ENCODE assay signal across 16 cellular contexts in the genomic region with DNA sequence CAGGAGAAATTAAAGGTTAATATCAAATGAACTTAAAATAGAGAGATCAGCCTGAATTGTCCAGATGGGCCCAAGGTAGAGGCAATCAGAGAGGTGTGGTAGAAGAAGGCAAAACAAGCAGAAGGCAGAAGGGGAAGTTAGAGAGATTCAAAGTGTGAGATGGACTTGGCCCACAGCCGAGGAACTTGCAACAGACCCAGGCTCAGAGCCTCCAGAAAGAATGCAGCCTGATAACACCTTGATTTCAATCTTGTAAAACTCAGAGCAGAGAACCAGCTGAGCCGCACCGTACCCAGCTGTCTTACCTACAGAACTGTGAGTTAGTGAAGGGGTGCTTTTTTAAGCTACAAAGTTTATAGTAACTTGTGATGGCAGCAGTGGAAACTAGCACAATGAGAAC.
DNase-seq lines count a peak whose midpoint lies in the region; ATAC-seq and TF ChIP-seq lines count a peak whose summit lies in the region.
"Had no signal": no experiment of that assay in that cellular context is flagged by ENCODE, and none has a peak within 500 bp of the region (broad histone marks: within the 10 kb centered on the region; RNA-seq: fewer than 3 reads in every experiment).

No MANE protein-coding gene starts in this region.

- no peak for TF ChIP-seq POLR2A in prostate gland (IDR thresholded peaks at IDR 0.05)

- TF ChIP-seq CTCF in fibroblast of the aortic adventitia (IDR thresholded peaks at IDR 0.05; ENCODE audit: insufficient read depth, low read length) (no peak), prostate gland (IDR thresholded peaks at IDR 0.05) (no peak)

- DNase-seq in Karpas-422 (peak; percentile 44), NOMO-1 treated with dmso at 0.1 percent for 144 hours (lab: John Stamatoyannopoulos, UW; ENCODE audit: unreplicated experiment) (peak; percentile 54), fibroblast of the aortic adventitia (ENCODE audit: low read depth) (peak; percentile 37), prostate gland (ENCODE audit: low spot score) (peak; percentile 56), germinal center (ENCODE audit: low spot score) (no peak)
- DNase-seq: activated naive CD8-positive, alpha-beta T cell treated with anti-CD3 and anti-CD28 coated beads for 36 hours; CD8-positive, alpha-beta memory T cell; NCI-H510A; SJCRH30 had no signal

- no peaks in the 10 kb centered on the region for H3K79me2 ChIP-seq in Karpas-422 (ENCODE audit: low read length)

- H3K9me2 ChIP-seq in Karpas-422 (replicated peaks; ENCODE audit: insufficient read depth, low read length) = no peaks in the 10 kb centered on the region; the same call in 1 of the 2 replicates

- H3K36me3 ChIP-seq in Karpas-422 (ENCODE audit: insufficient read depth, low read length) (no peaks in the 10 kb centered on the region), prostate gland (no peaks in the 10 kb centered on the region)
- H3K36me3 ChIP-seq: right atrium auricular region, SJCRH30, thoracic aorta had no signal

- intact Hi-C loops in prostate gland (cut with DNase I) = no loop called here

- no peaks in the 10 kb centered on the region for H3K9me3 ChIP-seq in Karpas-422 (ENCODE audit: low read length)
- H3K9me3 ChIP-seq in prostate gland = no peaks in the 10 kb centered on the region
- H3K9me3 ChIP-seq: right atrium auricular region, thoracic aorta had no signal

- no peak overlapping the region for H3K4me2 ChIP-seq in Karpas-422 (ENCODE audit: low read depth, low read length, poor library complexity, severe bottlenecking)

- H3K27me3 ChIP-seq in Karpas-422 (ENCODE audit: low read length) = no peaks in the 10 kb centered on the region
- no peaks in the 10 kb centered on the region for H3K27me3 ChIP-seq in prostate gland (replicated peaks; ENCODE audit: insufficient read depth)
- H3K27me3 ChIP-seq: right atrium auricular region, SJCRH30 had no signal

- ATAC-seq in SK-N-SH treated with all-trans-retinoic acid at 6 μM for 48 hours (no peak), HG02981 (IDR thresholded peaks at IDR 0.05; ENCODE audit: unreplicated experiment) (no peak)
- ATAC-seq: activated CD4-positive, CD25-positive, alpha-beta regulatory T cell treated with anti-CD3 and anti-CD28 coated beads, Interleukin-2, amount 50 U/mL, for 24 hours; K562 had no signal

- 18% methylated on average over 3 of the region's 3 CpGs for WGBS in prostate gland

- H2AFZ ChIP-seq in Karpas-422 (ENCODE audit: low read length) = no peak overlapping the region

- no peak overlapping the region for H3K4me3 ChIP-seq in Karpas-422 (ENCODE audit: low read length)
- H3K4me3 ChIP-seq in fibroblast of the aortic adventitia (ENCODE audit: low read depth, low read length) = no peak overlapping the region
- H3K4me3 ChIP-seq in prostate gland = no peak overlapping the region
- H3K4me3 ChIP-seq: coronary artery, K562, right atrium auricular region, SJCRH30, thoracic aorta had no signal

- H3K27ac ChIP-seq in Karpas-422 (ENCODE audit: low read length) (no peak overlapping the region), prostate gland (no peak overlapping the region)
- H3K27ac ChIP-seq: coronary artery, right atrium auricular region, SJCRH30, thoracic aorta had no signal

- H3K4me1 ChIP-seq in Karpas-422 (ENCODE audit: low read length) = no peaks in the 10 kb centered on the region
- H3K4me1 ChIP-seq in prostate gland (replicated peaks) = no peaks in the 10 kb centered on the region
- H3K4me1 ChIP-seq: right atrium auricular region, SJCRH30 had no signal

- no peak overlapping the region for H3K9ac ChIP-seq in Karpas-422 (ENCODE audit: low read length)

- no peaks in the 10 kb centered on the region for H4K20me1 ChIP-seq in Karpas-422 (ENCODE audit: insufficient read depth, low read depth, low read length)

TF ChIP-seq in SK-N-SH treated with all-trans-retinoic acid at 6 μM for 48 hours, 23 proteins besides CTCF, POLR2A, EP300 and RAD21:
- TF ChIP-seq PPARA (CRISPR knock-in tag; IDR thresholded peaks at IDR 0.05; ENCODE audit: borderline replicate concordance) = no peak
- TF ChIP-seq, protein P1, sequence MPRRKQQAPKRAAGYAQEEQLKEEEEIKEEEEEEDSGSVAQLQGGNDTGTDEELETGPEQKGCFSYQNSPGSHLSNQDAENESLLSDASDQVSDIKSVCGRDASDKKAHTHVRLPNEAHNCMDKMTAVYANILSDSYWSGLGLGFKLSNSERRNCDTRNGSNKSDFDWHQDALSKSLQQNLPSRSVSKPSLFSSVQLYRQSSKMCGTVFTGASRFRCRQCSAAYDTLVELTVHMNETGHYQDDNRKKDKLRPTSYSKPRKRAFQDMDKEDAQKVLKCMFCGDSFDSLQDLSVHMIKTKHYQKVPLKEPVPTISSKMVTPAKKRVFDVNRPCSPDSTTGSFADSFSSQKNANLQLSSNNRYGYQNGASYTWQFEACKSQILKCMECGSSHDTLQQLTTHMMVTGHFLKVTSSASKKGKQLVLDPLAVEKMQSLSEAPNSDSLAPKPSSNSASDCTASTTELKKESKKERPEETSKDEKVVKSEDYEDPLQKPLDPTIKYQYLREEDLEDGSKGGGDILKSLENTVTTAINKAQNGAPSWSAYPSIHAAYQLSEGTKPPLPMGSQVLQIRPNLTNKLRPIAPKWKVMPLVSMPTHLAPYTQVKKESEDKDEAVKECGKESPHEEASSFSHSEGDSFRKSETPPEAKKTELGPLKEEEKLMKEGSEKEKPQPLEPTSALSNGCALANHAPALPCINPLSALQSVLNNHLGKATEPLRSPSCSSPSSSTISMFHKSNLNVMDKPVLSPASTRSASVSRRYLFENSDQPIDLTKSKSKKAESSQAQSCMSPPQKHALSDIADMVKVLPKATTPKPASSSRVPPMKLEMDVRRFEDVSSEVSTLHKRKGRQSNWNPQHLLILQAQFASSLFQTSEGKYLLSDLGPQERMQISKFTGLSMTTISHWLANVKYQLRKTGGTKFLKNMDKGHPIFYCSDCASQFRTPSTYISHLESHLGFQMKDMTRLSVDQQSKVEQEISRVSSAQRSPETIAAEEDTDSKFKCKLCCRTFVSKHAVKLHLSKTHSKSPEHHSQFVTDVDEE (CRISPR knock-in tag; IDR thresholded peaks at IDR 0.05) = no peak
- TF ChIP-seq, protein P2, sequence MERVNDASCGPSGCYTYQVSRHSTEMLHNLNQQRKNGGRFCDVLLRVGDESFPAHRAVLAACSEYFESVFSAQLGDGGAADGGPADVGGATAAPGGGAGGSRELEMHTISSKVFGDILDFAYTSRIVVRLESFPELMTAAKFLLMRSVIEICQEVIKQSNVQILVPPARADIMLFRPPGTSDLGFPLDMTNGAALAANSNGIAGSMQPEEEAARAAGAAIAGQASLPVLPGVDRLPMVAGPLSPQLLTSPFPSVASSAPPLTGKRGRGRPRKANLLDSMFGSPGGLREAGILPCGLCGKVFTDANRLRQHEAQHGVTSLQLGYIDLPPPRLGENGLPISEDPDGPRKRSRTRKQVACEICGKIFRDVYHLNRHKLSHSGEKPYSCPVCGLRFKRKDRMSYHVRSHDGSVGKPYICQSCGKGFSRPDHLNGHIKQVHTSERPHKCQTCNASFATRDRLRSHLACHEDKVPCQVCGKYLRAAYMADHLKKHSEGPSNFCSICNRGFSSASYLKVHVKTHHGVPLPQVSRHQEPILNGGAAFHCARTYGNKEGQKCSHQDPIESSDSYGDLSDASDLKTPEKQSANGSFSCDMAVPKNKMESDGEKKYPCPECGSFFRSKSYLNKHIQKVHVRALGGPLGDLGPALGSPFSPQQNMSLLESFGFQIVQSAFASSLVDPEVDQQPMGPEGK (CRISPR knock-in tag; IDR thresholded peaks at IDR 0.05; ENCODE audit: borderline replicate concordance) = no peak
- no peak for TF ChIP-seq ZFP3 (CRISPR knock-in tag; IDR thresholded peaks at IDR 0.05)
- no peak for TF ChIP-seq ARNTL (CRISPR knock-in tag; IDR thresholded peaks at IDR 0.05; ENCODE audit: borderline replicate concordance, low read depth)
- TF ChIP-seq ZNF565 (CRISPR knock-in tag; conservative IDR thresholded peaks at IDR 0.05; ENCODE audit: low read depth) = no peak
- TF ChIP-seq, protein P3, sequence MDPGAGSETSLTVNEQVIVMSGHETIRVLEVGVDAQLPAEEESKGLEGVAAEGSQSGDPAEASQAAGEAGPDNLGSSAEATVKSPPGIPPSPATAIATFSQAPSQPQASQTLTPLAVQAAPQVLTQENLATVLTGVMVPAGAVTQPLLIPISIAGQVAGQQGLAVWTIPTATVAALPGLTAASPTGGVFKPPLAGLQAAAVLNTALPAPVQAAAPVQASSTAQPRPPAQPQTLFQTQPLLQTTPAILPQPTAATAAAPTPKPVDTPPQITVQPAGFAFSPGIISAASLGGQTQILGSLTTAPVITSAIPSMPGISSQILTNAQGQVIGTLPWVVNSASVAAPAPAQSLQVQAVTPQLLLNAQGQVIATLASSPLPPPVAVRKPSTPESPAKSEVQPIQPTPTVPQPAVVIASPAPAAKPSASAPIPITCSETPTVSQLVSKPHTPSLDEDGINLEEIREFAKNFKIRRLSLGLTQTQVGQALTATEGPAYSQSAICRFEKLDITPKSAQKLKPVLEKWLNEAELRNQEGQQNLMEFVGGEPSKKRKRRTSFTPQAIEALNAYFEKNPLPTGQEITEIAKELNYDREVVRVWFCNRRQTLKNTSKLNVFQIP (CRISPR knock-in tag; IDR thresholded peaks at IDR 0.05; ENCODE audit: borderline replicate concordance, low read depth) = no peak
- TF ChIP-seq BACH2 (CRISPR knock-in tag; IDR thresholded peaks at IDR 0.05; ENCODE audit: borderline replicate concordance) = no peak
- no peak for TF ChIP-seq RARB (CRISPR knock-in tag; IDR thresholded peaks at IDR 0.05)
- no peak for TF ChIP-seq ZNF8 (CRISPR knock-in tag; IDR thresholded peaks at IDR 0.05)
- TF ChIP-seq, protein P4, sequence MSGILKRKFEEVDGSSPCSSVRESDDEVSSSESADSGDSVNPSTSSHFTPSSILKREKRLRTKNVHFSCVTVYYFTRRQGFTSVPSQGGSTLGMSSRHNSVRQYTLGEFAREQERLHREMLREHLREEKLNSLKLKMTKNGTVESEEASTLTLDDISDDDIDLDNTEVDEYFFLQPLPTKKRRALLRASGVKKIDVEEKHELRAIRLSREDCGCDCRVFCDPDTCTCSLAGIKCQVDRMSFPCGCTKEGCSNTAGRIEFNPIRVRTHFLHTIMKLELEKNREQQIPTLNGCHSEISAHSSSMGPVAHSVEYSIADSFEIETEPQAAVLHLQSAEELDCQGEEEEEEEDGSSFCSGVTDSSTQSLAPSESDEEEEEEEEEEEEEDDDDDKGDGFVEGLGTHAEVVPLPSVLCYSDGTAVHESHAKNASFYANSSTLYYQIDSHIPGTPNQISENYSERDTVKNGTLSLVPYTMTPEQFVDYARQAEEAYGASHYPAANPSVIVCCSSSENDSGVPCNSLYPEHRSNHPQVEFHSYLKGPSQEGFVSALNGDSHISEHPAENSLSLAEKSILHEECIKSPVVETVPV (CRISPR knock-in tag; IDR thresholded peaks at IDR 0.05) = no peak
- TF ChIP-seq ISL1 (CRISPR knock-in tag; IDR thresholded peaks at IDR 0.05) = no peak
- TF ChIP-seq TOX (CRISPR knock-in tag; IDR thresholded peaks at IDR 0.05; ENCODE audit: borderline replicate concordance) = no peak
- no peak for TF ChIP-seq ESRRG (CRISPR knock-in tag; IDR thresholded peaks at IDR 0.05)
- TF ChIP-seq TCF4 (CRISPR knock-in tag; IDR thresholded peaks at IDR 0.05; ENCODE audit: borderline replicate concordance) = no peak
